ENCODE assay signal across 8 cellular contexts in genomic region chr3:194685050-194685722, GRCh38. TPM values are rescaled to one million over a fixed set of nuclear protein-coding genes. Genes with fewer than 3 reads are reported as not detected.
DNase-seq lines count a peak whose midpoint lies in the region; ATAC-seq and TF ChIP-seq lines count a peak whose summit lies in the region.

No MANE protein-coding gene starts in this region.

- H3K4me1 ChIP-seq in esophagus squamous epithelium, result peaks cover 27 to 66% (median 29%) of the 10 kb centered on the region in 3 donors

- no peaks in the 10 kb centered on the region for H3K9me3 Mint-ChIP-seq in T-helper 1 cell treated with Interleukin-12 subunit alpha and Interleukin-12 subunit beta and Interleukin-4 antibody, amounts not matched to agents 30 μg/mL and 1 μg/mL, for 36 hours
- H3K9me3 Mint-ChIP-seq in stimulated activated effector memory CD8-positive, alpha-beta T cell treated with anti-CD3 and anti-CD28 coated beads, Interleukin-12 subunit alpha, Interleukin-12 subunit beta, amount 100 ng/mL, for 72 hours, result no peaks in the 10 kb centered on the region

- H3K36me3 ChIP-seq in esophagus squamous epithelium, result peaks cover 0 to 10% (median 0%) of the 10 kb centered on the region in 3 donors

- H3K4me3 Mint-ChIP-seq in T-helper 1 cell treated with Interleukin-12 subunit alpha and Interleukin-12 subunit beta and Interleukin-4 antibody, amounts not matched to agents 30 μg/mL and 1 μg/mL, for 36 hours, result peak overlapping the region; percentile 86
- peak overlapping the region; percentile 92 for H3K4me3 Mint-ChIP-seq in stimulated activated effector memory CD8-positive, alpha-beta T cell treated with anti-CD3 and anti-CD28 coated beads, Interleukin-12 subunit alpha, Interleukin-12 subunit beta, amount 100 ng/mL, for 72 hours

- DNase-seq in T-helper 1 cell, result no peak
- no peak for DNase-seq in LNCaP clone FGC (ENCODE audit: low read depth)
- DNase-seq in esophagus squamous epithelium (lab: John Stamatoyannopoulos, UW), result no peak
- DNase-seq in stimulated activated effector memory CD8-positive, alpha-beta T cell treated with anti-CD3 and anti-CD28 coated beads, Interleukin-12 subunit alpha, Interleukin-12 subunit beta, amount 100 ng/mL, for 72 hours (ENCODE audit: low spot score in 2 of 2), result no peak
- no peak for DNase-seq in CD1c-positive myeloid dendritic cell (ENCODE audit: extremely low spot score)

- peaks cover 2% of the 10 kb centered on the region for H3K36me3 Mint-ChIP-seq in T-helper 1 cell treated with Interleukin-12 subunit alpha and Interleukin-12 subunit beta and Interleukin-4 antibody, amounts not matched to agents 30 μg/mL and 1 μg/mL, for 36 hours (ENCODE audit: low read depth)
- H3K36me3 Mint-ChIP-seq in stimulated activated effector memory CD8-positive, alpha-beta T cell treated with anti-CD3 and anti-CD28 coated beads, Interleukin-12 subunit alpha, Interleukin-12 subunit beta, amount 100 ng/mL, for 72 hours, result peaks cover 34% of the 10 kb centered on the region

- TF ChIP-seq CTCF in LNCaP clone FGC (IDR thresholded peaks at IDR 0.05; ENCODE audit: control insufficient read depth, extremely low read depth, insufficient read depth) (no peak), esophagus squamous epithelium (IDR thresholded peaks at IDR 0.05) (no peak)

- H3K27me3 Mint-ChIP-seq in T-helper 1 cell treated with Interleukin-12 subunit alpha and Interleukin-12 subunit beta and Interleukin-4 antibody, amounts not matched to agents 30 μg/mL and 1 μg/mL, for 36 hours (ENCODE audit: low read depth), result peaks cover 46% of the 10 kb centered on the region

- H3K4me3 ChIP-seq in LNCaP clone FGC (ENCODE audit: low read depth, low read length) (peak overlapping the region; percentile 77), esophagus squamous epithelium (peak overlapping the region; percentile 70 to 87 (median 71))

- intact Hi-C loops in esophagus squamous epithelium (cut with DNase I), result loop anchor here (5.0 kb wide), 1 partner anchor 422 kb away; no protein-coding TSS in a partner anchor

- WGBS in esophagus squamous epithelium, 2 donors, result 48 to 50% methylated on average over 15 of the region's 15 CpGs

- ATAC-seq in stimulated activated effector memory CD8-positive, alpha-beta T cell treated with anti-CD3 and anti-CD28 coated beads, Interleukin-12 subunit alpha, Interleukin-12 subunit beta, amount 100 ng/mL, for 72 hours, result peak; percentile 61
- ATAC-seq in HG03469 (IDR thresholded peaks at IDR 0.05; ENCODE audit: unreplicated experiment), result no peak
- no peak for ATAC-seq in HG03159 (IDR thresholded peaks at IDR 0.05; ENCODE audit: unreplicated experiment)

- H3K27ac ChIP-seq in esophagus squamous epithelium, result peak overlapping the region; percentile 79 to 94 (median 84)

- H3K27ac Mint-ChIP-seq in T-helper 1 cell treated with Interleukin-12 subunit alpha and Interleukin-12 subunit beta and Interleukin-4 antibody, amounts not matched to agents 30 μg/mL and 1 μg/mL, for 36 hours, result peak overlapping the region; percentile 68
- peak overlapping the region; percentile 93 for H3K27ac Mint-ChIP-seq in stimulated activated effector memory CD8-positive, alpha-beta T cell treated with anti-CD3 and anti-CD28 coated beads, Interleukin-12 subunit alpha, Interleukin-12 subunit beta, amount 100 ng/mL, for 72 hours

- H3K4me1 Mint-ChIP-seq in T-helper 1 cell treated with Interleukin-12 subunit alpha and Interleukin-12 subunit beta and Interleukin-4 antibody, amounts not matched to agents 30 μg/mL and 1 μg/mL, for 36 hours (ENCODE audit: low read depth), result peaks cover 43% of the 10 kb centered on the region
- peaks cover 64% of the 10 kb centered on the region for H3K4me1 Mint-ChIP-seq in stimulated activated effector memory CD8-positive, alpha-beta T cell treated with anti-CD3 and anti-CD28 coated beads, Interleukin-12 subunit alpha, Interleukin-12 subunit beta, amount 100 ng/mL, for 72 hours

- no peaks in the 10 kb centered on the region for H3K9me3 ChIP-seq in esophagus squamous epithelium

- peaks cover 0 to 9% (median 0%) of the 10 kb centered on the region in 4 donors for H3K27me3 ChIP-seq in esophagus squamous epithelium

- no peak for TF ChIP-seq POLR2A in esophagus squamous epithelium (IDR thresholded peaks at IDR 0.05)

RNA-seq across cellular contexts. Expression of gene FAM43A, which starts 0.5 kb away (rescaled TPM):
- 10 to 100 TPM; 20.2 to 33.6 (median 31.9) TPM for total RNA-seq in esophagus squamous epithelium

RNA-seq across cellular contexts. Expression of gene LSG1, which starts 13.2 kb away (rescaled TPM):
- 10 to 100 TPM; 25.6 to 42.0 (median 30.4) TPM for total RNA-seq in esophagus squamous epithelium

RNA-seq across cellular contexts. Expression of gene TMEM44, which starts 52.0 kb away (rescaled TPM):
- 10 to 100 TPM in 1 of 4 donors, 1 to 10 TPM in 3; 4.7 to 11.9 (median 7.6) TPM for total RNA-seq in esophagus squamous epithelium
